ENCODE assay signal across 8 cellular contexts in the genomic region with DNA sequence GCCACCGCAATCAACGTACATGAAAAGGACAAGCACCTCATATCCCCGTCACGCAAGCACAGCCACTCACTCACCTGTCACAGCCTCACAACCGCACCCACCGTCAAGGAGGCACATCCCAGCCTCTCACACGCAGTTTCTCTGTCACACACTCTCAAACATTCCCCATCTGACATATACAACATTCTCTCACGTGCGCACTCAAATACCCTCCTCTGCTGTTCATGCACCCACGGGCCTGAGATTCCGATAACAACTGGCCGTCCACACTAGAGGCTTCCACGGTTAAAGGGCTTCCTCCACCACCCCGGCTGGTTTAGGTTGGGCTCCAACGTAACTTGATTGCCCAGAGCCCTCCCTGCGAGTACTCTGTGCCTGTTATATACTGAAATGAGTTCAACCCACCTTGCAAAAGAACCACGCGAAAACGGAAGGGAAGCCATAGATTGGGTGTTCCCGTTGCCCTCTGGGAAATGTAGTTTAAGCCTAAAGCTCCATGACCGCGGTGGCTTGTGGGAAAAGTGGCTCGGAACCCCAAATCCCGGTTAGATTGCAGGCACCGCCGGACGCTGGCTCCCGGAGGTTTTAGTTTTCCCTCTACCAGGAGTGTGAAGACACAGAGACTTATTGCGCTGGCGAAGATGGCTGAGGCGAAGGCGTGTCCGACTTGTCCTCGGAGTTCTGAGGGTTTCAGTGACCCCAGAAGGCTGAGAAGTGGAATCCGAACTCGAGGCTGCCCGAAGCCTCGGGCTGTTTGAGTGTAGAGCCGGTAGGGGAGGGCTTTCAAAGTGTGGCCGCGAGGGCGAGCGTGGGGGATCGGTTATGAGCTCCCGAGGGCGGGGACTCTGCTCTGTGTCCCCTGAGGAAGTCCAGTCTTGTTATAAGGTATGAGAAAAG. TPM values are rescaled to one million over a fixed set of nuclear protein-coding genes. Genes with fewer than 3 reads are reported as not detected.
A peak's percentile ranks its signal among the peaks of the same experiment; 100 is the strongest.
DNase-seq lines count a peak whose midpoint lies in the region; ATAC-seq, FAIRE-seq and TF ChIP-seq lines count a peak whose summit lies in the region.

TSS of gene ZNF573 (minus strand) at position 448 of the 897 bp plus-strand sequence. CDS start 5,857 bp downstream, outside the sequence.

- DNase-seq in AG09309 (ENCODE audit: low read depth) (peak; percentile 54), NCI-H446 treated with DMSO at 0.1 percent for 48 hours (lab: John Stamatoyannopoulos, UW) (peak; percentile 66), cerebellum (ENCODE audit: low spot score) (peak; percentile 89), kidney (peak; percentile 90)
- DNase-seq in activated CD4-positive, CD25-positive, alpha-beta regulatory T cell treated with anti-CD3 and anti-CD28 coated beads, Interleukin-2, amount 50 U/mL, for 72 hours: peak; percentile 72
- DNase-seq in stimulated activated CD4-positive, alpha-beta T cell treated with anti-CD3 and anti-CD28 coated beads, Interleukin-15, amount 100 ng/mL, for 1 hour (ENCODE audit: low read depth in 1 of 2, low spot score in 1 of 2): peak; percentile 48 to 57

- H3K4me1 ChIP-seq in kidney (ENCODE audit: control insufficient read depth in 1 of 2, insufficient read depth in 1 of 2, low read depth in 1 of 2, low read length in 2 of 2): peaks cover 0 to 3% of the 10 kb centered on the region in 2 donors

- TF ChIP-seq CTCF in AG09309 (IDR thresholded peaks at IDR 0.05; ENCODE audit: control insufficient read depth, insufficient read depth, low read depth, low read length, missing control alignments) (peak; percentile 27), kidney (IDR thresholded peaks at IDR 0.05; ENCODE audit: borderline replicate concordance, extremely low read depth, insufficient read depth) (peak; percentile 6)

- peak within 1 kb of the TSS; percentile 74 to 79 for H3K9ac ChIP-seq in kidney (ENCODE audit: low read length in 2 of 2)

- intact Hi-C loops in kidney (cut with DNase I): no loop called here

- in situ Hi-C loops in GM18951 (cut with MboI; ENCODE audit: low sequenced_read_pairs, unreplicated experiment): no loop called here

- peak; percentile 72 for TF ChIP-seq POLR2A in GM18951 (IDR thresholded peaks at IDR 0.05; ENCODE audit: extremely low read depth, insufficient read depth, insufficient read length)

- H3K4me3 ChIP-seq in AG09309 (ENCODE audit: control insufficient read depth, low read depth, low read length) (peak within 1 kb of the TSS; percentile 66), kidney (ENCODE audit: low read length in 2 of 2) (peak within 1 kb of the TSS; percentile 93 to 98)

- peak; percentile 85 for ATAC-seq in HG03280 (IDR thresholded peaks at IDR 0.05; ENCODE audit: unreplicated experiment)

- H3K9me3 ChIP-seq in kidney (ENCODE audit: control insufficient read depth in 1 of 2, low read length in 2 of 2): no peaks in the 10 kb centered on the region

- H3K27ac ChIP-seq in kidney (ENCODE audit: low read depth in 2 of 2, low read length in 2 of 2): peak within 1 kb of the TSS; percentile 87 to 91

- H3K36me3 ChIP-seq in kidney (ENCODE audit: control insufficient read depth in 1 of 2, insufficient read depth in 2 of 2, low read length in 2 of 2): no peaks in the 10 kb centered on the region

- FAIRE-seq in kidney (lab: Jason Lieb, UNC): no peak

RNA-seq across cellular contexts. Expression of gene ZNF573, which starts in this region (rescaled TPM):
- total RNA-seq in cerebellum: 31.0 TPM
- 12.2 TPM for total RNA-seq in kidney
- polyA plus RNA-seq in kidney (ENCODE audit: insufficient read depth, low read depth, low replicate concordance): 1.5 TPM

Comparison
In these comparisons a context has a peak if more than half of its experiments do, and no peak if none do; other contexts are left out.
1. Peak in every context shown above with its lines: DNase-seq, ATAC-seq, H3K4me3 ChIP-seq and H3K27ac ChIP-seq.